Comparison of ENCODE assay signal across 1 cellular context in genomic region chr7:117323585-117323876, GRCh38.
TF ChIP-seq lines count a peak whose summit lies in the region.

No MANE protein-coding gene starts in this region.

TF ChIP-seq in A549, 52 proteins besides CTCF, POLR2A, EP300 and RAD21 (continued from another document):
- TF ChIP-seq ELK1 (IDR thresholded peaks at IDR 0.05; ENCODE audit: low read depth, low read length) = no peak
- no peak for TF ChIP-seq CHD2 (IDR thresholded peaks at IDR 0.05; ENCODE audit: low read length, partially characterized antibody)
- TF ChIP-seq, protein P1, sequence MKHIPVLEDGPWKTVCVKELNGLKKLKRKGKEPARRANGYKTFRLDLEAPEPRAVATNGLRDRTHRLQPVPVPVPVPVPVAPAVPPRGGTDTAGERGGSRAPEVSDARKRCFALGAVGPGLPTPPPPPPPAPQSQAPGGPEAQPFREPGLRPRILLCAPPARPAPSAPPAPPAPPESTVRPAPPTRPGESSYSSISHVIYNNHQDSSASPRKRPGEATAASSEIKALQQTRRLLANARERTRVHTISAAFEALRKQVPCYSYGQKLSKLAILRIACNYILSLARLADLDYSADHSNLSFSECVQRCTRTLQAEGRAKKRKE (CRISPR knock-in tag; IDR thresholded peaks at IDR 0.05; ENCODE audit: low read depth) = no peak
- no peak for TF ChIP-seq FOSB (CRISPR knock-in tag; IDR thresholded peaks at IDR 0.05)
- TF ChIP-seq BCL3 (IDR thresholded peaks at IDR 0.05) = no peak
- no peak for TF ChIP-seq EHF (CRISPR knock-in tag; IDR thresholded peaks at IDR 0.05)
- TF ChIP-seq ZSCAN20 (CRISPR knock-in tag; IDR thresholded peaks at IDR 0.05) = no peak
- no peak for TF ChIP-seq CBX8 (IDR thresholded peaks at IDR 0.05)
